9 cellular contexts compared by ENCODE assay signal in genomic region chr2:197306691-197307030, GRCh38. TPM values are rescaled to one million over a fixed set of nuclear protein-coding genes. Genes with fewer than 3 reads are reported as not detected.
DNase-seq lines count a peak whose midpoint lies in the region; ATAC-seq and TF ChIP-seq lines count a peak whose summit lies in the region.
"Had no signal": no experiment of that assay in that cellular context is flagged by ENCODE, and none has a peak within 500 bp of the region (broad histone marks: within the 10 kb centered on the region; RNA-seq: fewer than 3 reads in every experiment).

No MANE protein-coding gene starts in this region.

- H3F3A ChIP-seq in MM.1S (ENCODE audit: insufficient read depth, low read length) = peaks cover 47% of the 10 kb centered on the region

- ATAC-seq in body of pancreas = no peak
- no peak for ATAC-seq in HG03354 (IDR thresholded peaks at IDR 0.05; ENCODE audit: poor library complexity, severe bottlenecking, unreplicated experiment)

- H3K4me1 ChIP-seq in MM.1S (ENCODE audit: low read length) = peaks cover 64% of the 10 kb centered on the region
- H3K4me1 ChIP-seq in body of pancreas = peaks cover 39% of the 10 kb centered on the region

- H3K79me2 ChIP-seq in MM.1S (ENCODE audit: low read length) = peaks cover 83% of the 10 kb centered on the region

- no peaks in the 10 kb centered on the region for H3K36me3 ChIP-seq in MM.1S (replicated peaks; ENCODE audit: insufficient read depth, low read length)
- H3K36me3 ChIP-seq in body of pancreas (replicated peaks in 1 of 2; ENCODE audit: insufficient read depth in 1 of 2, low read depth in 2 of 2) = no peaks in the 10 kb centered on the region

- H3K4me2 ChIP-seq in MM.1S (ENCODE audit: low read depth, low read length) = peak overlapping the region; percentile 82

- DNase-seq in MM.1S (peak; percentile 49), body of pancreas (peak; percentile 62 to 84 (median 80)), myocyte (ENCODE audit: low read depth) (peak; percentile 56), KBM-7 (no peak), Kasumi-1 (lab: John Stamatoyannopoulos, UW) (no peak)
- DNase-seq in activated CD4-positive, CD25-positive, alpha-beta regulatory T cell (lab: John Stamatoyannopoulos, UW) = no peak
- DNase-seq: NCI-H187 had no signal

- peak overlapping the region; percentile 74; the same call in 1 of the 2 replicates for H3K9ac ChIP-seq in MM.1S (ENCODE audit: low read length)

- H3K9me3 ChIP-seq in MM.1S (replicated peaks; ENCODE audit: insufficient read depth, low read length) = no peaks in the 10 kb centered on the region
- no peaks in the 10 kb centered on the region for H3K9me3 ChIP-seq in body of pancreas

- H3K4me3 ChIP-seq in MM.1S (ENCODE audit: low read length) (peak overlapping the region; percentile 86), body of pancreas (no peak overlapping the region)

- H2AFZ ChIP-seq in MM.1S (ENCODE audit: low read length) = no peak overlapping the region

- 36 to 44% methylated on average over 3 of the region's 3 CpGs for WGBS in body of pancreas, 2 donors

- H3K27ac ChIP-seq in C4-2B = peak overlapping the region; percentile 49
- peak overlapping the region; percentile 72; the same call in 1 of the 2 replicates for H3K27ac ChIP-seq in MM.1S (ENCODE audit: low read length)
- H3K27ac ChIP-seq in body of pancreas = peak overlapping the region; percentile 35 to 62 (median 45)

- intact Hi-C loops in body of pancreas (cut with DNase I) = no loop called here

- no peaks in the 10 kb centered on the region for H3K9me2 ChIP-seq in MM.1S (replicated peaks; ENCODE audit: insufficient read depth, low read length)

- no peaks in the 10 kb centered on the region for H4K20me1 ChIP-seq in MM.1S (ENCODE audit: insufficient read depth, low read length)

- no peak for TF ChIP-seq CTCF in C4-2B (conservative IDR thresholded peaks at IDR 0.05)
- no peak for TF ChIP-seq CTCF in MM.1S (IDR thresholded peaks at IDR 0.05; ENCODE audit: low read length)
- TF ChIP-seq CTCF in body of pancreas (IDR thresholded peaks at IDR 0.05) = no peak

- in situ Hi-C loops in KBM-7 (cut with MboI; ENCODE audit: low pct_unique_long_range_greater_than_20kb, low sequenced_read_pairs) = no loop called here

- TF ChIP-seq POLR2A in body of pancreas (IDR thresholded peaks at IDR 0.05) = no peak

- H3K27me3 ChIP-seq in MM.1S (replicated peaks; ENCODE audit: insufficient read depth, low read length) = no peaks in the 10 kb centered on the region
- no peaks in the 10 kb centered on the region for H3K27me3 ChIP-seq in body of pancreas

RNA-seq across cellular contexts. Expression of gene ANKRD44, which starts 3.9 kb away (rescaled TPM):
- total RNA-seq in body of pancreas = 10 to 100 TPM; 12.2 TPM
- 6.0 and 9.7 TPM in 2 replicates for total RNA-seq in myocyte
- polyA plus RNA-seq in myocyte (2012) = 14.6 TPM

Comparison
In these comparisons a context has a peak if more than half of its experiments do, and no peak if none do; other contexts are left out.
1. DNase-seq: peak in MM.1S (single experiment), body of pancreas (4 of 4) and myocyte (single experiment); none in KBM-7 (single experiment), Kasumi-1 (0 of 2) and activated CD4-positive, CD25-positive, alpha-beta regulatory T cell (0 of 4).
2. Peak in every context shown above with its lines, with median percentiles within 50 percentile points of each other: H3K27ac ChIP-seq.